Comparison of ENCODE assay signal across 8 cellular contexts in the genomic region with DNA sequence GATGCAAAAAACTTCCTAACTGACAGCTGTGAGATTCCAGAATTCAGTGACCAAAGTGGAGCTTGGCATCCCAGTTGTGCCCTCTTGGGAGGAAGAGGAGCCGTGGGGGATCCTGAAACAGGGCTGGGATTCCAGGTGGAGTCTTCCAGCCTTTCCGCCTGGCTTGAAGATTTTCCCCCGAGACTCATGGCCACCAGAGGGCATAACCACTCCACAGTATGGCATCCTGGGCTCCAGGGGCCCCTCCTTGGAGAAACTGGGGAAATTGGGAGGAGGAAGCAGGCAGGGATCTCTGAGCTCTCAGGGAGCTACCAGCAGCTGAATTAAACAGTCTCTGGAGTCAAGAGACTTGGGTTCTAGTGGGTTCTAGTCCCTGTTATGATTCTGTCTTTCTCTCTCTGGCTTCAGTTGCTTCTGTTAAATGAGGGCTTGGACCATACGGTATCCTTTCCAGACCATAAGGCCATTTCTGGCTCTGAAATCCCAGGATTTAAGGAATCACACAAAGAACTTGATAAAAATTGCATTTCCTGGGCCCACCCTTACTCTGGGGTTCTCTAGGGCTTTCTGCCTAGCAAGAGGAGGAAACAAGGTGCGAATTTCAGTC. TPM values are rescaled to one million over a fixed set of nuclear protein-coding genes. Genes with fewer than 3 reads are reported as not detected.
A peak's percentile ranks its signal among the peaks of the same experiment; 100 is the strongest.
DNase-seq lines count a peak whose midpoint lies in the region; ATAC-seq and TF ChIP-seq lines count a peak whose summit lies in the region.

No MANE protein-coding gene starts in this region.

- H3K36me3 ChIP-seq in left lung: peaks cover 0 to 7% of the 10 kb centered on the region in 2 donors

- peak; percentile 45 to 69 for TF ChIP-seq CTCF in left lung (IDR thresholded peaks at IDR 0.05)

- peak; percentile 40 for ATAC-seq in left lung

- intact Hi-C loops in activated CD4-positive, alpha-beta memory T cell treated with anti-CD3 and anti-CD28 coated beads for 36 hours (cut with micrococcal nuclease): no loop called here
- intact Hi-C loops in left lung (cut with DNase I): no loop called here

- DNase-seq in activated CD4-positive, alpha-beta memory T cell treated with anti-CD3 and anti-CD28 coated beads for 36 hours: peak; percentile 36
- DNase-seq in activated CD4-positive, alpha-beta memory T cell treated with anti-CD3 and anti-CD28 coated beads, Interleukin-2, amount 10 ng/mL, durations not matched to agents 7 days and 5 days: no peak
- DNase-seq in NCI-H2171 (lab: John Stamatoyannopoulos, UW) (peak; percentile 77), T47D (ENCODE audit: low read depth in 1 of 2, low spot score in 1 of 2) (peak; percentile 86 to 97), left lung (peak in 1 of 2 donors; percentile 59), SIG-M5 treated with dmso at 0.1 percent for 504 hours (lab: John Stamatoyannopoulos, UW; ENCODE audit: unreplicated experiment) (no peak), NOMO-1 treated with dmso at 0.1 percent for 144 hours (lab: John Stamatoyannopoulos, UW; ENCODE audit: unreplicated experiment) (no peak), activated T-cell treated with anti-CD3 and anti-CD28 coated beads for 4 hours (no peak)

- H3K27ac Mint-ChIP-seq in activated CD4-positive, alpha-beta memory T cell treated with anti-CD3 and anti-CD28 coated beads for 36 hours: no peak overlapping the region
- H3K27ac Mint-ChIP-seq in activated CD4-positive, alpha-beta memory T cell treated with anti-CD3 and anti-CD28 coated beads, Interleukin-2, amount 10 ng/mL, durations not matched to agents 7 days and 5 days: no peak overlapping the region

- H3K27me3 ChIP-seq in left lung: peaks cover 6 to 47% of the 10 kb centered on the region in 2 donors

- H3K27me3 Mint-ChIP-seq in activated CD4-positive, alpha-beta memory T cell treated with anti-CD3 and anti-CD28 coated beads for 36 hours: peaks cover 2% of the 10 kb centered on the region
- peaks cover 34% of the 10 kb centered on the region for H3K27me3 Mint-ChIP-seq in activated CD4-positive, alpha-beta memory T cell treated with anti-CD3 and anti-CD28 coated beads, Interleukin-2, amount 10 ng/mL, durations not matched to agents 7 days and 5 days

- H3K9me3 Mint-ChIP-seq in activated CD4-positive, alpha-beta memory T cell treated with anti-CD3 and anti-CD28 coated beads for 36 hours: no peaks in the 10 kb centered on the region
- no peaks in the 10 kb centered on the region for H3K9me3 Mint-ChIP-seq in activated CD4-positive, alpha-beta memory T cell treated with anti-CD3 and anti-CD28 coated beads, Interleukin-2, amount 10 ng/mL, durations not matched to agents 7 days and 5 days

- no peak overlapping the region for H3K4me3 ChIP-seq in left lung

- no peaks in the 10 kb centered on the region for H3K36me3 Mint-ChIP-seq in activated CD4-positive, alpha-beta memory T cell treated with anti-CD3 and anti-CD28 coated beads for 36 hours
- H3K36me3 Mint-ChIP-seq in activated CD4-positive, alpha-beta memory T cell treated with anti-CD3 and anti-CD28 coated beads, Interleukin-2, amount 10 ng/mL, durations not matched to agents 7 days and 5 days (ENCODE audit: low read depth): no peaks in the 10 kb centered on the region

- H3K4me1 ChIP-seq in left lung: peaks cover 8 to 48% of the 10 kb centered on the region in 2 donors

- no peak overlapping the region for H3K27ac ChIP-seq in left lung

- H3K4me1 Mint-ChIP-seq in activated CD4-positive, alpha-beta memory T cell treated with anti-CD3 and anti-CD28 coated beads for 36 hours (ENCODE audit: low read depth): peaks cover 17% of the 10 kb centered on the region
- H3K4me1 Mint-ChIP-seq in activated CD4-positive, alpha-beta memory T cell treated with anti-CD3 and anti-CD28 coated beads, Interleukin-2, amount 10 ng/mL, durations not matched to agents 7 days and 5 days: peaks cover 24% of the 10 kb centered on the region

- H3K4me3 Mint-ChIP-seq in activated CD4-positive, alpha-beta memory T cell treated with anti-CD3 and anti-CD28 coated beads for 36 hours: no peak overlapping the region
- H3K4me3 Mint-ChIP-seq in activated CD4-positive, alpha-beta memory T cell treated with anti-CD3 and anti-CD28 coated beads, Interleukin-2, amount 10 ng/mL, durations not matched to agents 7 days and 5 days: no peak overlapping the region

- CTCF ChIA-PET in activated CD4-positive, alpha-beta memory T cell treated with anti-CD3 and anti-CD28 coated beads for 36 hours (lab: Charles Lee): interaction anchor here (0.6 to 8.8 kb wide), 10 partner anchors 11 to 215 kb away, joined by 3 to 168 read pairs (median 6); no protein-coding TSS in a partner anchor
- CTCF ChIA-PET in activated CD4-positive, alpha-beta memory T cell treated with anti-CD3 and anti-CD28 coated beads, Interleukin-2, amount 10 ng/mL, durations not matched to agents 7 days and 5 days (lab: Charles Lee): interaction anchor here (1.0 to 2.9 kb wide), 4 partner anchors 9 to 33 kb away, joined by 4 to 58 read pairs (median 8); no protein-coding TSS in a partner anchor

- in situ Hi-C loops in T47D (cut with HindIII; ENCODE audit: low pct_unique_long_range_greater_than_20kb, low sequenced_read_pairs): no loop called here

- no peaks in the 10 kb centered on the region for H3K9me3 ChIP-seq in left lung

- POLR2A ChIA-PET in activated CD4-positive, alpha-beta memory T cell treated with anti-CD3 and anti-CD28 coated beads for 36 hours (lab: Charles Lee): interaction anchor here (1.2 kb wide), 1 partner anchor 21 kb away, joined by 4 read pairs; no protein-coding TSS in a partner anchor
- POLR2A ChIA-PET in activated CD4-positive, alpha-beta memory T cell treated with anti-CD3 and anti-CD28 coated beads, Interleukin-2, amount 10 ng/mL, durations not matched to agents 7 days and 5 days (lab: Charles Lee): interaction anchor here (0.8 to 12.4 kb wide), 2 partner anchors 17 to 67 kb away, joined by 3 to 117 read pairs; no protein-coding TSS in a partner anchor

RNA-seq across cellular contexts. Expression of gene TAMALIN, which starts 2.6 kb away (rescaled TPM):
- 10 to 100 TPM; 15.1 to 18.7 TPM for total RNA-seq in activated CD4-positive, alpha-beta memory T cell treated with anti-CD3 and anti-CD28 coated beads for 36 hours
- total RNA-seq in activated CD4-positive, alpha-beta memory T cell treated with anti-CD3 and anti-CD28 coated beads, Interleukin-2, amount 10 ng/mL, durations not matched to agents 7 days and 5 days: 1 to 10 TPM; 5.8 to 7.4 TPM
- 10 to 100 TPM; 30.6 to 63.7 TPM for total RNA-seq in left lung

RNA-seq across cellular contexts. Expression of gene NR4A1, which starts 47.1 kb away (rescaled TPM):
- total RNA-seq in activated CD4-positive, alpha-beta memory T cell treated with anti-CD3 and anti-CD28 coated beads for 36 hours: 10 to 100 TPM; 64.2 to 68.2 TPM
- total RNA-seq in activated CD4-positive, alpha-beta memory T cell treated with anti-CD3 and anti-CD28 coated beads, Interleukin-2, amount 10 ng/mL, durations not matched to agents 7 days and 5 days: 10 to 100 TPM; 10.0 to 10.5 TPM
- total RNA-seq in left lung: 100 to 1,000 TPM in 1 of 2 donors, 10 to 100 TPM in 1; 36.4 to 165 TPM

RNA-seq across cellular contexts. Expression of gene ACVR1B, which starts 52.6 kb away (rescaled TPM):
- 1 to 10 TPM; 8.0 to 8.3 TPM for total RNA-seq in activated CD4-positive, alpha-beta memory T cell treated with anti-CD3 and anti-CD28 coated beads for 36 hours
- 1 to 10 TPM; 4.5 to 5.2 TPM for total RNA-seq in activated CD4-positive, alpha-beta memory T cell treated with anti-CD3 and anti-CD28 coated beads, Interleukin-2, amount 10 ng/mL, durations not matched to agents 7 days and 5 days
- total RNA-seq in left lung: 10 to 100 TPM; 24.9 to 26.6 TPM

Comparison
In these comparisons a context has a peak if more than half of its experiments do, and no peak if none do; other contexts are left out.
1. DNase-seq: peak in activated CD4-positive, alpha-beta memory T cell treated with anti-CD3 and anti-CD28 coated beads for 36 hours (single experiment), NCI-H2171 (single experiment) and T47D (2 of 2); none in activated CD4-positive, alpha-beta memory T cell treated with anti-CD3 and anti-CD28 coated beads, Interleukin-2, amount 10 ng/mL, durations not matched to agents 7 days and 5 days (single experiment), SIG-M5 treated with dmso at 0.1 percent for 504 hours (single experiment), NOMO-1 treated with dmso at 0.1 percent for 144 hours (single experiment) and activated T-cell treated with anti-CD3 and anti-CD28 coated beads for 4 hours (single experiment).